9 cellular contexts compared by ENCODE assay signal in the genomic region with DNA sequence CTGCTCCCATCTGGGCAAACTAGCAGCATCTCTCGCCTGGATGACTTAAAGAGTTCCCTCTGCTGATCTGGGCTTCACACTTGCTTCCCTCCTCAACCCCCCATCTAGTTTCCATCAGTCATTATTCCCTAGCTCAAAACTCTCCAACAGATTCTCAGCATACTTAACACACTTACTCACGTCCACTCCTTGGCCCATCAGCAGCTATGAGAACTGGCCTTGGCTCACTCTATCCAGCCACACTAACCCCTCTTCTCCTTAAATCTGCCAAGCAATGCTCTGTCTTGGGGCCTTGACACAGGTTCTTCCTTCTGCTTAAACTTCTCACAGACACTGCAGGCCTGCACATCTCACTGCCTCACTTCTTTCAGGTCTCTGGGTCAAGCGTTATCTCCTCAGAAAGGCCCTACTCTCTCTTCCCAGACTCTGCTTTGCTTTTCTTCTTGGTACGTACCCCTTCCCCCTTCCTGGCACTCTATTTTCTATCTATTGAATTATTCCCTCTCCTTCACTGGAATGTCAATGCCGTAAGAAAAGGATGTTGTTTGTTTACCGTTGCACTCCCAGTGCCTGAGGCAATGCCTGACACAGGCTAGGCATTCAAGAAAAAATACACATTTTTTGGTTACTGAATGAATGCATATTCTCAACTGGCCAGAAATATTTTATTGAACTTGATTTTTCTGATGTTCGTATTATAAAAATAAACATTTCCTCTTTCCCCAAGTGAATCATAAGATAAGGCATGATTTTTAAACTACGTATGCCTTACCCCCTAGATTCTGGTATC. TPM values are rescaled to one million over a fixed set of nuclear protein-coding genes. Genes with fewer than 3 reads are reported as not detected.
DNase-seq lines count a peak whose midpoint lies in the region; TF ChIP-seq lines count a peak whose summit lies in the region.
"Had no signal": no experiment of that assay in that cellular context is flagged by ENCODE, and none has a peak within 500 bp of the region (broad histone marks: within the 10 kb centered on the region; RNA-seq: fewer than 3 reads in every experiment).

No MANE protein-coding gene starts in this region.

- no peak overlapping the region for H3K4me3 Mint-ChIP-seq in Caco-2 (ENCODE audit: unreplicated experiment)

- H3K4me1 ChIP-seq in Caco-2 (peaks cover 9% of the 10 kb centered on the region), fibroblast of lung (ENCODE audit: control insufficient read depth, extremely low read depth, insufficient read depth, low read length) (peaks cover 28% of the 10 kb centered on the region), trophoblast cell (ENCODE audit: control insufficient read depth in 1 of 2, insufficient read depth in 2 of 2, low read length in 2 of 2) (peaks cover 8 to 14% of the 10 kb centered on the region in 2 experiments), neuronal stem cell (ENCODE audit: control insufficient read depth in 2 of 2, insufficient read depth in 1 of 2, low read depth in 1 of 2, low read length in 2 of 2) (peaks cover 3 to 23% of the 10 kb centered on the region in 2 donors)

- H3K14ac ChIP-seq in trophoblast cell (ENCODE audit: low read length) (peak overlapping the region; percentile 42), neuronal stem cell (ENCODE audit: low read length) (no peak overlapping the region)

- H3K23ac ChIP-seq in trophoblast cell (ENCODE audit: low read length): no peak overlapping the region
- no peak overlapping the region for H3K23ac ChIP-seq in neuronal stem cell (ENCODE audit: low read depth, low read length, poor library complexity)

- H3K79me1 ChIP-seq in trophoblast cell (ENCODE audit: low read length) (peaks cover 4% of the 10 kb centered on the region), neuronal stem cell (ENCODE audit: low read depth, low read length) (no peaks in the 10 kb centered on the region)

- no peak overlapping the region for H4K91ac ChIP-seq in trophoblast cell (ENCODE audit: low read depth, low read length)
- no peak overlapping the region for H4K91ac ChIP-seq in neuronal stem cell (ENCODE audit: low read depth, low read length, poor library complexity)

- DNase-seq in Caco-2 (no peak), RPMI7951 (ENCODE audit: low read depth) (peak; percentile 89), fibroblast of lung (ENCODE audit: low read depth in 2 of 2) (peak; percentile 84 to 98), trophoblast cell (peak; percentile 43 to 79), NCI-H2107 treated with DMSO at 0.1 percent for 48 hours (lab: John Stamatoyannopoulos, UW; ENCODE audit: unreplicated experiment) (no peak), DMS 273 treated with DMSO at 0.1 percent for 48 hours (lab: John Stamatoyannopoulos, UW) (no peak), GOT3 (lab: John Stamatoyannopoulos, UW) (no peak), neuronal stem cell (ENCODE audit: low spot score) (no peak)

- no peak overlapping the region for H2BK15ac ChIP-seq in neuronal stem cell (ENCODE audit: low read length)

- peak overlapping the region; percentile 43 for H3K27ac Mint-ChIP-seq in Caco-2 (ENCODE audit: unreplicated experiment)

- H3K4ac ChIP-seq in trophoblast cell (ENCODE audit: low read depth, low read length): no peak overlapping the region
- no peak overlapping the region for H3K4ac ChIP-seq in neuronal stem cell (ENCODE audit: low read length)

- H2BK120ac ChIP-seq in trophoblast cell (ENCODE audit: insufficient read depth, low read length, poor library complexity) (no peak overlapping the region), neuronal stem cell (ENCODE audit: low read depth, low read length) (no peak overlapping the region)

- H3K36me3 Mint-ChIP-seq in Caco-2 (ENCODE audit: insufficient read depth, unreplicated experiment): no peaks in the 10 kb centered on the region

- H2BK12ac ChIP-seq in trophoblast cell (ENCODE audit: low read length) (no peak overlapping the region), neuronal stem cell (ENCODE audit: low read length) (no peak overlapping the region)

- TF ChIP-seq CTCF in Caco-2 (IDR thresholded peaks at IDR 0.05; ENCODE audit: insufficient read depth in 1 of 2, low read depth in 1 of 2, low read length in 1 of 2, severe bottlenecking in 1 of 2, unreplicated experiment in 1 of 2) (no peak), fibroblast of lung (conservative IDR thresholded peaks at IDR 0.05 in 1 of 2, IDR thresholded peaks at IDR 0.05 in 1 of 2; ENCODE audit: low read depth in 1 of 2, low read length in 2 of 2) (no peak)

- H2AK5ac ChIP-seq in trophoblast cell (ENCODE audit: low read length) (no peak overlapping the region), neuronal stem cell (ENCODE audit: low read depth, low read length) (no peak overlapping the region)

- no peak overlapping the region for H2BK5ac ChIP-seq in trophoblast cell (ENCODE audit: low read depth, low read length, poor library complexity)
- H2BK5ac ChIP-seq in neuronal stem cell (ENCODE audit: low read length): no peak overlapping the region

- intact Hi-C loops in Caco-2 (cut with micrococcal nuclease; ENCODE audit: unreplicated experiment): no loop called here

- H3K18ac ChIP-seq in trophoblast cell (ENCODE audit: low read length) (no peak overlapping the region), neuronal stem cell (ENCODE audit: low read length) (no peak overlapping the region)

- H3K36me3 ChIP-seq in Caco-2 (ENCODE audit: control insufficient read depth, insufficient read depth, low read length) (no peaks in the 10 kb centered on the region), fibroblast of lung (ENCODE audit: control insufficient read depth, insufficient read depth, low read length) (no peaks in the 10 kb centered on the region), trophoblast cell (ENCODE audit: control insufficient read depth in 1 of 2, insufficient read depth in 2 of 2, low read length in 2 of 2) (no peaks in the 10 kb centered on the region), neuronal stem cell (replicated peaks in 1 of 2; ENCODE audit: control insufficient read depth in 2 of 2, insufficient read depth in 2 of 2, low read length in 2 of 2) (no peaks in the 10 kb centered on the region)

- WGBS in trophoblast cell (ENCODE audit: extremely low coverage, insufficient coverage, insufficient read length): no CpG with 5 or more reads among the region's 8 CpGs
- no CpG with 5 or more reads among the region's 8 CpGs for WGBS in neuronal stem cell (ENCODE audit: extremely low coverage in 2 of 2, insufficient read length in 2 of 2, insufficient replicate concordance in 1 of 2), 2 donors

- H2AFZ ChIP-seq in fibroblast of lung (ENCODE audit: low read length) (no peak overlapping the region), trophoblast cell (ENCODE audit: insufficient read depth, low read length, poor library complexity) (no peak overlapping the region), neuronal stem cell (ENCODE audit: low read length) (no peak overlapping the region)

- peaks cover 77% of the 10 kb centered on the region for H3K79me2 ChIP-seq in fibroblast of lung (ENCODE audit: control insufficient read depth, insufficient read depth, low read length)
- H3K79me2 ChIP-seq in trophoblast cell (ENCODE audit: control insufficient read depth, insufficient read depth, low read length, poor library complexity): no peaks in the 10 kb centered on the region

- H3K4me2 ChIP-seq in fibroblast of lung (ENCODE audit: extremely low read depth, insufficient read depth, low read length) (peak overlapping the region; percentile 70), trophoblast cell (ENCODE audit: low read length) (peak overlapping the region; percentile 41), neuronal stem cell (ENCODE audit: insufficient read depth, low read length, poor library complexity, severe bottlenecking) (no peak overlapping the region)

- H3K27ac ChIP-seq in fibroblast of lung (ENCODE audit: insufficient read depth, low read length) (peak overlapping the region; percentile 81), trophoblast cell (ENCODE audit: low read depth, low read length) (peak overlapping the region; percentile 13), neuronal stem cell (replicated peaks; ENCODE audit: low read length) (no peak overlapping the region)
- H3K27ac ChIP-seq: VCaP had no signal

- BruUV-seq in Caco-2 (replicated peaks; lab: Mats Ljungman, UMichigan): no TSS peak

- POLR2A ChIA-PET in Caco-2 (lab: Charles Lee): no interaction called here

- H3K9me3 ChIP-seq in Caco-2: no peaks in the 10 kb centered on the region
- no peaks in the 10 kb centered on the region for H3K9me3 ChIP-seq in fibroblast of lung (ENCODE audit: control insufficient read depth, insufficient read depth, low read depth, low read length)
- H3K9me3 ChIP-seq in trophoblast cell (ENCODE audit: insufficient read depth, low read depth, low read length): peaks cover 2% of the 10 kb centered on the region
- H3K9me3 ChIP-seq in neuronal stem cell (replicated peaks in 1 of 2; ENCODE audit: control insufficient read depth in 2 of 2, insufficient read depth in 1 of 2, low read depth in 1 of 2, low read length in 2 of 2): no peaks in the 10 kb centered on the region

- H3K27me3 Mint-ChIP-seq in Caco-2 (ENCODE audit: insufficient read depth, unreplicated experiment): no peaks in the 10 kb centered on the region

- H3K4me3 ChIP-seq in Caco-2 (ENCODE audit: low read depth, low read length) (no peak overlapping the region), fibroblast of lung (replicated peaks in 1 of 4; ENCODE audit: control extremely low read depth in 1 of 4, insufficient read depth in 1 of 4, low read depth in 3 of 4, low read length in 4 of 4) (peak overlapping the region in 2 of 4 experiments; percentile 3 to 13), trophoblast cell (ENCODE audit: low read depth, low read length) (no peak overlapping the region), neuronal stem cell (ENCODE audit: low read length in 2 of 2) (no peak overlapping the region)

- no peaks in the 10 kb centered on the region for H4K20me1 ChIP-seq in fibroblast of lung (ENCODE audit: control insufficient read depth, extremely low read depth, insufficient read depth, low read length)

- H4K12ac ChIP-seq in trophoblast cell (ENCODE audit: low read depth, low read length): no peak overlapping the region

- H4K8ac ChIP-seq in trophoblast cell (ENCODE audit: low read depth, low read length): no peak overlapping the region
- H4K8ac ChIP-seq in neuronal stem cell (ENCODE audit: low read depth, low read length): no peak overlapping the region

- H3K27me3 ChIP-seq in Caco-2 (replicated peaks; ENCODE audit: control insufficient read depth, insufficient read depth, low read length) (no peaks in the 10 kb centered on the region), fibroblast of lung (ENCODE audit: control insufficient read depth, insufficient read depth, low read length) (no peaks in the 10 kb centered on the region), trophoblast cell (ENCODE audit: insufficient read depth, low read length) (no peaks in the 10 kb centered on the region), neuronal stem cell (ENCODE audit: control insufficient read depth in 3 of 3, insufficient read depth in 3 of 3, low read depth in 1 of 3, low read length in 3 of 3) (no peaks in the 10 kb centered on the region)

- H3K9ac ChIP-seq in fibroblast of lung (ENCODE audit: insufficient read depth, low read length): no peak overlapping the region
- H3K9ac ChIP-seq in trophoblast cell (ENCODE audit: low read length): no peak overlapping the region
- H3K9ac ChIP-seq in neuronal stem cell (ENCODE audit: low read depth, low read length, poor library complexity): no peak overlapping the region

- CTCF ChIA-PET in Caco-2 (lab: Charles Lee): no interaction called here

- H3K9me3 Mint-ChIP-seq in Caco-2 (ENCODE audit: unreplicated experiment): no peaks in the 10 kb centered on the region

- H3K4me1 Mint-ChIP-seq in Caco-2 (ENCODE audit: low read depth, unreplicated experiment): peaks cover 11% of the 10 kb centered on the region

RNA-seq across cellular contexts. Expression of a gene that starts 41.4 kb away (rescaled TPM):
- 12.0 and 12.5 TPM in 2 replicates for total RNA-seq in Caco-2 (2022)
- total RNA-seq in RPMI7951 (2014; rRNA removed; shearing (Covaris generic)): 174 and 213 TPM in 2 replicates
- 103 and 127 TPM in 2 replicates for total RNA-seq in fibroblast of lung
- 184 and 241 TPM in 2 replicates for polyA plus RNA-seq in fibroblast of lung
- polyA plus RNA-seq in fibroblast of lung (2012): 106 and 144 TPM in 2 replicates
- polyA minus RNA-seq in fibroblast of lung (ENCODE audit: low replicate concordance): 87.8 and 118 TPM in 2 replicates
- 44.5 and 46.2 TPM in 2 replicates for polyA plus RNA-seq in trophoblast cell (2013)
- 14.5 TPM for polyA plus RNA-seq in neuronal stem cell (2013, experiment 1 of 2)
- polyA plus RNA-seq in neuronal stem cell (2013, experiment 2 of 2): 15.0 TPM

Comparison
In these comparisons a context has a peak if more than half of its experiments do, and no peak if none do; other contexts are left out.
1. DNase-seq: peak in RPMI7951 (single experiment), fibroblast of lung (2 of 2) and trophoblast cell (2 of 2); none in Caco-2 (0 of 2), NCI-H2107 treated with DMSO at 0.1 percent for 48 hours (single experiment), DMS 273 treated with DMSO at 0.1 percent for 48 hours (single experiment), GOT3 (single experiment) and neuronal stem cell (single experiment).